In the genomic region with DNA sequence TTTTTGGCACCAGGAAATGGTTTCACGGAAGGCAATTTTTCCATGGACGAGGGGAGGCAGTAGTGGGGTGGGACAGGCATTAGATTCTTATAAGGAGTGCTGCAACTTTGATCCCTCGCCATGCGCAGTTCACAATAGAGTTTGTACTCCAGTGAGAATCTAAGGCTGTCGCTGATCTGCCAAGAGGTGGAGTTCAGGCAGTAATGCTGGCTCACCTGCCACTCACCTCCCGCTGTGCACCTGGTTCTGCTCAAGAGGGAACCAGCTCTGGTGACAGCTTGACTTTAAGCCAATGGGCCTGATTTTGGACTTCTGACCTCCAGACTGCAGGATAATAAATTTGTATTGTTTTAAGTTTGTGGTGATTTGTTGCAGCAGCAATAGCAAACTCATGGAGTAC, we compare ENCODE assay signal across 30 cellular contexts.
"Had no signal": no experiment of that assay in that cellular context is flagged by ENCODE, and none has a peak within 500 bp of the region (broad histone marks: within the 10 kb centered on the region; RNA-seq: fewer than 3 reads in every experiment).

No MANE protein-coding gene starts in this region.

- H3K9me3 ChIP-seq: ovary, psoas muscle, right lobe of liver, sigmoid colon, spleen, suprapubic skin, testis, tibial artery, upper lobe of left lung, vagina had no signal

- H3K36me3 ChIP-seq: ovary, right lobe of liver had no signal

- FAIRE-seq: urothelium cell line had no signal

- H3K27me3 ChIP-seq: ovary, right lobe of liver, sigmoid colon, spleen, suprapubic skin, testis, tibial artery, upper lobe of left lung, vagina had no signal

- H3K4me3 ChIP-seq: ovary, psoas muscle, right lobe of liver, sigmoid colon, smooth muscle cell, spleen, suprapubic skin, testis, tibial artery, upper lobe of left lung, vagina had no signal

- ATAC-seq: naive thymus-derived CD8-positive, alpha-beta T cell; natural killer cell treated with Interleukin-12 subunit alpha and Interleukin-12 subunit beta and Interleukin-15 and Interleukin-18, amount 100 ng/mL, for 72 hours; psoas muscle; right cardiac atrium; right lobe of liver; stimulated activated memory B cell treated with anti-CD40 and anti-IgM and Interleukin-4, amounts not matched to agents 10 μg/mL and 1 μg/mL and 100 μg/mL, for 72 hours; stimulated activated naive CD8-positive, alpha-beta T cell treated with anti-CD3 and anti-CD28 coated beads, Interleukin-15, amount 100 ng/mL, for 72 hours; stimulated activated naive CD8-positive, alpha-beta T cell treated with anti-CD3 and anti-CD28 coated beads, Interleukin-15, Interleukin-2, amounts not matched to agents 100 U/mL and 50 U/mL, for 24 hours had no signal

- H3K27ac ChIP-seq: ovary, parathyroid adenoma, psoas muscle, right lobe of liver, sigmoid colon, spleen, suprapubic skin, testis, tibial artery, upper lobe of left lung, vagina had no signal

- H3K4me1 ChIP-seq: parathyroid adenoma, psoas muscle, right lobe of liver, sigmoid colon, spleen, suprapubic skin, testis, upper lobe of left lung, vagina had no signal

- DNase-seq: naive thymus-derived CD8-positive, alpha-beta T cell; nephron progenitor cell; occipital lobe; ovary; posterior cingulate gyrus; psoas muscle; right cardiac atrium; right lobe of liver; sigmoid colon; spleen; stimulated activated CD4-positive, alpha-beta T cell treated with anti-CD3 and anti-CD28 coated beads, Interleukin-12 subunit alpha, Interleukin-12 subunit beta, amount 100 ng/mL, for 4 hours; stimulated activated CD4-positive, alpha-beta T cell treated with anti-CD3 and anti-CD28 coated beads, Interleukin-1b, Interleukin-23, amount 100 ng/mL, for 48 hours; stimulated activated CD4-positive, alpha-beta T cell treated with anti-CD3 and anti-CD28 coated beads, Interleukin-4, amount 100 ng/mL, for 1 hour; stimulated activated CD4-positive, alpha-beta T cell treated with anti-CD3 and anti-CD28 coated beads, Interleukin-4, amount 100 ng/mL, for 4 hours; stimulated activated CD8-positive, alpha-beta memory T cell treated with anti-CD3 and anti-CD28 coated beads, Interleukin-4, amount 100 ng/mL, for 48 hours; stimulated activated naive CD4-positive, alpha-beta T cell; stimulated activated naive CD8-positive, alpha-beta T cell treated with anti-CD3 and anti-CD28 coated beads, Interleukin-15, amount 100 ng/mL, for 72 hours; stimulated activated naive CD8-positive, alpha-beta T cell treated with anti-CD3 and anti-CD28 coated beads, Interleukin-15, Interleukin-2, amounts not matched to agents 100 U/mL and 50 U/mL, for 24 hours; substantia nigra; testis; tibial artery; trophoblast cell; upper lobe of left lung had no signal
